Comparison of ENCODE assay signal across 2 cellular contexts in the genomic region with DNA sequence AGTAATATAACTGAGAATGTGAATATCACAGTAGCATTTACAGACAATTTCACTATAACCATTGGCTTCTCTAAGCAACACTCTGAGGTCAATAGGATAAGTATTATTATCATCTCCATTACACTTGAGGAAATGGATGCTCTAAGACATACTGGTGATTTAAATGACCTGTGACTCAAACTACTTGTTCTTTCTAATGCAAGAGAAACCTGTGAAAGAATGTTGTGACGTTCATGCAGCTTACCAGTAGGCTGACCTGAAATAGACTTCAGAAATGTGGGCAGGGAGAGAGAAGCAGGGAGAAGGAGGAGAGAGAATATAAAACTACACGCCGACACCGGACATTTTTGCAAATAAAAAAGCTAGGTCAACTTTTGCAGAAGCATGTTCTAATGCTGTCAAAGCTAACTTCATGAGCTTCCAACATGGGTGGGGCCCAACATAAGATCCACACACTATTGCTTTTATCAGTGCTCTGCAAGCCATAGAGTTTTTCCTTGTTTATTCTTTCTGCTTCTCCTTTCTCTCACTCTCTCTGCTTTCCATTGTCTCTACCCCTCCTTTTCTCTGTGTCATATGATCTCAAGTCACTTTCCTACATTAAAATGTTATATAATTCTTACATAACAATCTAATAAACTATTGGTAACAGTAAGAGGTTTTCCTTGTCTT.
TF ChIP-seq lines count a peak whose summit lies in the region.

No MANE protein-coding gene starts in this region.

TF ChIP-seq in IMR-90, 13 proteins besides CTCF, POLR2A, EP300 and RAD21:
- TF ChIP-seq, protein P1, sequence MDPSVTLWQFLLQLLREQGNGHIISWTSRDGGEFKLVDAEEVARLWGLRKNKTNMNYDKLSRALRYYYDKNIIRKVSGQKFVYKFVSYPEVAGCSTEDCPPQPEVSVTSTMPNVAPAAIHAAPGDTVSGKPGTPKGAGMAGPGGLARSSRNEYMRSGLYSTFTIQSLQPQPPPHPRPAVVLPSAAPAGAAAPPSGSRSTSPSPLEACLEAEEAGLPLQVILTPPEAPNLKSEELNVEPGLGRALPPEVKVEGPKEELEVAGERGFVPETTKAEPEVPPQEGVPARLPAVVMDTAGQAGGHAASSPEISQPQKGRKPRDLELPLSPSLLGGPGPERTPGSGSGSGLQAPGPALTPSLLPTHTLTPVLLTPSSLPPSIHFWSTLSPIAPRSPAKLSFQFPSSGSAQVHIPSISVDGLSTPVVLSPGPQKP (IDR thresholded peaks at IDR 0.05; ENCODE audit: borderline replicate concordance, low read depth, low read length), result no peak
- TF ChIP-seq CHD1 (IDR thresholded peaks at IDR 0.05; ENCODE audit: low read depth, low read length), result no peak

TF ChIP-seq in GM23338, 12 proteins besides CTCF, POLR2A, EP300 and RAD21:
- TF ChIP-seq POLR2AphosphoS5 (IDR thresholded peaks at IDR 0.05; ENCODE audit: low read depth), result no peak
- TF ChIP-seq ZNF331 (CRISPR knock-in tag; IDR thresholded peaks at IDR 0.05; ENCODE audit: low read depth), result no peak
- TF ChIP-seq EZH2 (IDR thresholded peaks at IDR 0.05; ENCODE audit: low read depth, unreplicated experiment), result no peak
- TF ChIP-seq, protein P2, sequence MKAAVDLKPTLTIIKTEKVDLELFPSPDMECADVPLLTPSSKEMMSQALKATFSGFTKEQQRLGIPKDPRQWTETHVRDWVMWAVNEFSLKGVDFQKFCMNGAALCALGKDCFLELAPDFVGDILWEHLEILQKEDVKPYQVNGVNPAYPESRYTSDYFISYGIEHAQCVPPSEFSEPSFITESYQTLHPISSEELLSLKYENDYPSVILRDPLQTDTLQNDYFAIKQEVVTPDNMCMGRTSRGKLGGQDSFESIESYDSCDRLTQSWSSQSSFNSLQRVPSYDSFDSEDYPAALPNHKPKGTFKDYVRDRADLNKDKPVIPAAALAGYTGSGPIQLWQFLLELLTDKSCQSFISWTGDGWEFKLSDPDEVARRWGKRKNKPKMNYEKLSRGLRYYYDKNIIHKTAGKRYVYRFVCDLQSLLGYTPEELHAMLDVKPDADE (IDR thresholded peaks at IDR 0.05), result no peak
- TF ChIP-seq ZNF462 (CRISPR knock-in tag; IDR thresholded peaks at IDR 0.05), result no peak
- TF ChIP-seq ZNF114 (CRISPR knock-in tag; IDR thresholded peaks at IDR 0.05), result no peak
- TF ChIP-seq, protein P3, sequence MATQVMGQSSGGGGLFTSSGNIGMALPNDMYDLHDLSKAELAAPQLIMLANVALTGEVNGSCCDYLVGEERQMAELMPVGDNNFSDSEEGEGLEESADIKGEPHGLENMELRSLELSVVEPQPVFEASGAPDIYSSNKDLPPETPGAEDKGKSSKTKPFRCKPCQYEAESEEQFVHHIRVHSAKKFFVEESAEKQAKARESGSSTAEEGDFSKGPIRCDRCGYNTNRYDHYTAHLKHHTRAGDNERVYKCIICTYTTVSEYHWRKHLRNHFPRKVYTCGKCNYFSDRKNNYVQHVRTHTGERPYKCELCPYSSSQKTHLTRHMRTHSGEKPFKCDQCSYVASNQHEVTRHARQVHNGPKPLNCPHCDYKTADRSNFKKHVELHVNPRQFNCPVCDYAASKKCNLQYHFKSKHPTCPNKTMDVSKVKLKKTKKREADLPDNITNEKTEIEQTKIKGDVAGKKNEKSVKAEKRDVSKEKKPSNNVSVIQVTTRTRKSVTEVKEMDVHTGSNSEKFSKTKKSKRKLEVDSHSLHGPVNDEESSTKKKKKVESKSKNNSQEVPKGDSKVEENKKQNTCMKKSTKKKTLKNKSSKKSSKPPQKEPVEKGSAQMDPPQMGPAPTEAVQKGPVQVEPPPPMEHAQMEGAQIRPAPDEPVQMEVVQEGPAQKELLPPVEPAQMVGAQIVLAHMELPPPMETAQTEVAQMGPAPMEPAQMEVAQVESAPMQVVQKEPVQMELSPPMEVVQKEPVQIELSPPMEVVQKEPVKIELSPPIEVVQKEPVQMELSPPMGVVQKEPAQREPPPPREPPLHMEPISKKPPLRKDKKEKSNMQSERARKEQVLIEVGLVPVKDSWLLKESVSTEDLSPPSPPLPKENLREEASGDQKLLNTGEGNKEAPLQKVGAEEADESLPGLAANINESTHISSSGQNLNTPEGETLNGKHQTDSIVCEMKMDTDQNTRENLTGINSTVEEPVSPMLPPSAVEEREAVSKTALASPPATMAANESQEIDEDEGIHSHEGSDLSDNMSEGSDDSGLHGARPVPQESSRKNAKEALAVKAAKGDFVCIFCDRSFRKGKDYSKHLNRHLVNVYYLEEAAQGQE (IDR thresholded peaks at IDR 0.05; ENCODE audit: unreplicated experiment), result no peak
- TF ChIP-seq JUNB (IDR thresholded peaks at IDR 0.05; ENCODE audit: unreplicated experiment), result no peak
- no peak for TF ChIP-seq EZH2phosphoT487 (IDR thresholded peaks at IDR 0.05; ENCODE audit: unreplicated experiment)
- no peak for TF ChIP-seq CREB1 (CRISPR knock-in tag; IDR thresholded peaks at IDR 0.05; ENCODE audit: low read depth)
- no peak for TF ChIP-seq NANOG (IDR thresholded peaks at IDR 0.05; ENCODE audit: borderline replicate concordance)
- no peak for TF ChIP-seq STAT1 (IDR thresholded peaks at IDR 0.05; ENCODE audit: unreplicated experiment)
TF ChIP-seq in GM23338: peak in this region for 0.
